ENCODE assay signal across 8 cellular contexts in the genomic region with DNA sequence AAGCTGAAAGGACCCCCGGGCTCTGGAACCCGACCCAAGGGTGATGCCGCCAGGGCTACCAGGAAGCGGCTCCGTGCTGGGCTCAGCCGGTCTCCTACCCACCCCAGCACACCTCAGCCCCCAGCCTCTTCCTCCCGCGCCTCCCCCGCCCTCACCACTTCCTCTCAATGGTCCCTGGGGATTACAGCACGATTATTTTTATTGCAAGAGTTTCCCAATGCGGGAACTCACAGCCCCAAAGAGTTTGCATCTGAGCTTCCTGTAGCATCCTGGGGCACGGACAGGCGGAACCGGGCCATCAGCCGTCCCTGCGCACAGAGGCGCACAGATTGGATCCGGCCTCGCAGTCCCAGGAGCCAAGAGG. TPM values are rescaled to one million over a fixed set of nuclear protein-coding genes. Genes with fewer than 3 reads are reported as not detected.
DNase-seq lines count a peak whose midpoint lies in the region; ATAC-seq and TF ChIP-seq lines count a peak whose summit lies in the region.

No MANE protein-coding gene starts in this region.

- CTCF ChIA-PET in activated B cell treated with CpG ODN at 0.5 μM for 24 hours (lab: Charles Lee): interaction anchor here (0.9 to 5.0 kb wide), 9 partner anchors 12 to 420 kb away, joined by 3 to 97 read pairs (median 11); a partner anchor contains a TSS

- ATAC-seq in GM19324 (IDR thresholded peaks at IDR 0.05; ENCODE audit: low FRiP score, unreplicated experiment): peak; percentile 25
- peak; percentile 57 for ATAC-seq in activated B cell treated with CpG ODN at 0.5 μM for 24 hours (ENCODE audit: low read depth)
- no peak for ATAC-seq in GM18858 (IDR thresholded peaks at IDR 0.05; ENCODE audit: unreplicated experiment)
- ATAC-seq in GM19328 (IDR thresholded peaks at IDR 0.05; ENCODE audit: unreplicated experiment): no peak
- ATAC-seq in GM21526 (IDR thresholded peaks at IDR 0.05; ENCODE audit: low FRiP score, unreplicated experiment): no peak

- peak overlapping the region; percentile 63; the same call in 1 of the 2 replicates for H3K4me3 ChIP-seq in iPS-20b (ENCODE audit: low read length)

- no peak for TF ChIP-seq CTCF in activated B cell treated with CpG ODN at 0.5 μM for 24 hours (IDR thresholded peaks at IDR 0.05)

- intact Hi-C loops in activated B cell treated with CpG ODN at 0.5 μM for 24 hours (cut with micrococcal nuclease): loop anchor here (5.0 to 10.0 kb wide), 3 partner anchors 114 to 1216 kb away; a partner anchor contains a TSS

- no peaks in the 10 kb centered on the region for H3K27me3 Mint-ChIP-seq in activated B cell treated with CpG ODN at 0.5 μM for 24 hours

- H3K4me3 Mint-ChIP-seq in activated B cell treated with CpG ODN at 0.5 μM for 24 hours: peak overlapping the region; percentile 88

- no peak overlapping the region for H3K27ac ChIP-seq in iPS-20b (ENCODE audit: low read length)

- H3K4me1 ChIP-seq in iPS-20b (ENCODE audit: insufficient read depth, low read length): peaks cover 12% of the 10 kb centered on the region

- H3K36me3 ChIP-seq in iPS-20b (ENCODE audit: insufficient read depth, low read depth, low read length): no peaks in the 10 kb centered on the region

- H3K4me1 Mint-ChIP-seq in activated B cell treated with CpG ODN at 0.5 μM for 24 hours: peaks cover 60% of the 10 kb centered on the region

- POLR2A ChIA-PET in activated B cell treated with CpG ODN at 0.5 μM for 24 hours (lab: Charles Lee): interaction anchor here (0.9 to 7.6 kb wide), 16 partner anchors 9 to 179 kb away, joined by 4 to 84 read pairs (median 6); a partner anchor contains a TSS

- DNase-seq in AG20443 (ENCODE audit: low spot score) (peak; percentile 62), activated B cell treated with CpG ODN at 0.5 μM for 24 hours (peak; percentile 64), hippocampal formation (lab: John Stamatoyannopoulos, UW) (no peak)

- no peaks in the 10 kb centered on the region for H3K9me3 ChIP-seq in iPS-20b (ENCODE audit: insufficient read depth, low read depth, low read length)

- no peaks in the 10 kb centered on the region for H3K9me3 Mint-ChIP-seq in activated B cell treated with CpG ODN at 0.5 μM for 24 hours

- H3K9ac ChIP-seq in iPS-20b (ENCODE audit: low read depth, low read length): no peak overlapping the region

- H3K36me3 Mint-ChIP-seq in activated B cell treated with CpG ODN at 0.5 μM for 24 hours (ENCODE audit: low read depth): no peaks in the 10 kb centered on the region

- peaks cover 90% of the 10 kb centered on the region for H3K27me3 ChIP-seq in iPS-20b (ENCODE audit: insufficient read depth, low read length)

- peak overlapping the region; percentile 87 for H3K27ac Mint-ChIP-seq in activated B cell treated with CpG ODN at 0.5 μM for 24 hours

RNA-seq across cellular contexts. Expression of a gene that starts 8.7 kb away (rescaled TPM):
- total RNA-seq in activated B cell treated with CpG ODN at 0.5 μM for 24 hours: 26.0 and 34.7 TPM in 2 replicates

RNA-seq across cellular contexts. Expression of a gene that starts 10.4 kb away (rescaled TPM):
- 124 and 131 TPM in 2 replicates for total RNA-seq in activated B cell treated with CpG ODN at 0.5 μM for 24 hours

RNA-seq across cellular contexts. Expression of a gene that starts 57.6 kb away (rescaled TPM):
- 35.3 and 36.6 TPM in 2 replicates for total RNA-seq in activated B cell treated with CpG ODN at 0.5 μM for 24 hours

Comparison
In these comparisons a context has a peak if more than half of its experiments do, and no peak if none do; other contexts are left out.
1. DNase-seq: peak in AG20443 (single experiment) and activated B cell treated with CpG ODN at 0.5 μM for 24 hours (single experiment); none in hippocampal formation (0 of 2).
2. ATAC-seq: peak in GM19324 (single experiment) and activated B cell treated with CpG ODN at 0.5 μM for 24 hours (single experiment); none in GM18858 (single experiment), GM19328 (single experiment) and GM21526 (single experiment).